14 cellular contexts compared by ENCODE assay signal in the genomic region with DNA sequence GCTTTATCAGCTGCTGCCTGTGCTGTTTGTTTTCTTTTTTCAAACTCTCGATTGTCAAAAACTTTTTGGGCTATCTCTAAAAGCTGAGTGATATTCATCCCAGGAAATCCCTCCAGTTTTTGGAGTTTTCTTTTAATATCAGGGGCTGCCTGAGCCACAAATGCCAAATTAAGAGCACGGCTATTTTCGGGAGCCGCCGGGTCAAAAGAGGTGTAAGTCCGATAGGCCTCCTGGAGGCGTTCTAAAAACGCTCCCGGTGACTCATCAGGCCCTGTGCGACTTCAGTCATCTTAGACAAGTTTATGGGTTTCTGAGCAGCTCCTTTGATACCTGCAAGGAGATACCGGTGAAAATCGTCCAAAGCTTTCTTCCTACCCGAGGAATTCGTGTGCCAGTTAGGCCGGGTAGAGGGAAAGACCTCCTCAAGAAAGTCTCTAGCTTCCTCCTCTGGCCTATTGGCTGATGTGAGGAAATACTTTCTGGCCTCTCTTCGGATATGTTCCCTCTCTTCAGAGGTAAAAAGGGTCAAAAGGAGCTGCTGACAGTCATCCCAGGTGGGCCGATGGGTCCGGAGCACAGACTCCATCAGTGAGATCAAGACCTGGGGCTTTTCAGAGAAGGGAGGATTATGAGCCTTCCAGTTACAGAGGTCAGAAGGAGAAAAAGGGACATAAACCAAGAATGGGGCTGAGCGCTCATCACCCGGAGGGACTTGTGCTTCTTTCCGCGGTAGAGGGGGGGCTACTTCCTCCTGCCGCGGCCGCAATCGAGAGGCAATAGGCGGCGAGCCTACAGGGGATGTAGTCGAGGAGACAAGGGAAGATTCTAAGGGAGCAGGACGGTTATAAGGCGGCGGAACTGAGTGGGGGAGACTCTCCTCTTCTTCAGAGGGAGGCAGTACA.
DNase-seq lines count a peak whose midpoint lies in the region; ATAC-seq and TF ChIP-seq lines count a peak whose summit lies in the region.
"Had no signal": no experiment of that assay in that cellular context is flagged by ENCODE, and none has a peak within 500 bp of the region (broad histone marks: within the 10 kb centered on the region; RNA-seq: fewer than 3 reads in every experiment).

No MANE protein-coding gene starts in this region.

- H3K9me3 Mint-ChIP-seq in CD4-positive, alpha-beta T cell, result peaks cover 11% of the 10 kb centered on the region
- H3K9me3 Mint-ChIP-seq in activated T-helper 1 cell treated with anti-CD3 and anti-CD28 coated beads, Interleukin-12 subunit alpha, Interleukin-12 subunit beta, Interleukin-2, Interleukin-4 antibody, amounts not matched to agents 30 ng/mL and 10 ng/mL and 1 ng/mL, durations not matched to agents 14 hours and 24 hours and 36 hours, result peaks cover 6% of the 10 kb centered on the region

- H2BK5ac ChIP-seq in mesendoderm (ENCODE audit: low read length), result no peak overlapping the region

- no peak overlapping the region for H3K4ac ChIP-seq in mesendoderm (ENCODE audit: low read depth, low read length)

- H3K27me3 ChIP-seq in CD4-positive, alpha-beta T cell (ENCODE audit: control insufficient read depth, insufficient read depth, low read length), result peaks cover 99% of the 10 kb centered on the region
- H3K27me3 ChIP-seq in HUES64 (ENCODE audit: insufficient read depth, low read length) (peaks cover 100% of the 10 kb centered on the region), mesendoderm (ENCODE audit: insufficient read depth, low read length, poor library complexity) (peaks cover 54% of the 10 kb centered on the region)

- H3K9me3 ChIP-seq in CD4-positive, alpha-beta T cell (ENCODE audit: control insufficient read depth, low read length), result peaks cover 38% of the 10 kb centered on the region
- H3K9me3 ChIP-seq in HUES64 (ENCODE audit: insufficient read depth, low read depth, low read length), result no peaks in the 10 kb centered on the region
- H3K9me3 ChIP-seq: neutrophil had no signal

- H3K4me2 ChIP-seq in mesendoderm (ENCODE audit: low read length), result peak overlapping the region; percentile 35

- H3K36me3 Mint-ChIP-seq in CD4-positive, alpha-beta T cell (ENCODE audit: low read depth), result peaks cover 5% of the 10 kb centered on the region
- peaks cover 4% of the 10 kb centered on the region for H3K36me3 Mint-ChIP-seq in activated T-helper 1 cell treated with anti-CD3 and anti-CD28 coated beads, Interleukin-12 subunit alpha, Interleukin-12 subunit beta, Interleukin-2, Interleukin-4 antibody, amounts not matched to agents 30 ng/mL and 10 ng/mL and 1 ng/mL, durations not matched to agents 14 hours and 24 hours and 36 hours (ENCODE audit: low read depth)

- no peaks in the 10 kb centered on the region for H3K79me2 ChIP-seq in mesendoderm (ENCODE audit: control insufficient read depth, insufficient read depth, low read length)

- H2BK120ac ChIP-seq in mesendoderm (ENCODE audit: low read depth, low read length), result peak overlapping the region; percentile 2

- H3K23ac ChIP-seq in mesendoderm (ENCODE audit: low read length), result no peak overlapping the region

- TF ChIP-seq CTCF in CD4-positive, alpha-beta T cell (IDR thresholded peaks at IDR 0.05), result no peak

- H3K27me3 Mint-ChIP-seq in CD4-positive, alpha-beta T cell, result peaks cover 98% of the 10 kb centered on the region
- peaks cover 92% of the 10 kb centered on the region for H3K27me3 Mint-ChIP-seq in activated T-helper 1 cell treated with anti-CD3 and anti-CD28 coated beads, Interleukin-12 subunit alpha, Interleukin-12 subunit beta, Interleukin-2, Interleukin-4 antibody, amounts not matched to agents 30 ng/mL and 10 ng/mL and 1 ng/mL, durations not matched to agents 14 hours and 24 hours and 36 hours (ENCODE audit: insufficient read depth)

- H3K79me1 ChIP-seq in mesendoderm (ENCODE audit: low read length), result no peaks in the 10 kb centered on the region

- H2BK15ac ChIP-seq in mesendoderm (replicated peaks; ENCODE audit: low read depth), result no peak overlapping the region

- peaks cover 39% of the 10 kb centered on the region for H3K4me1 ChIP-seq in HUES64 (ENCODE audit: insufficient read depth, low read length)
- H3K4me1 ChIP-seq in mesendoderm (ENCODE audit: control insufficient read depth, low read depth, low read length), result peaks cover 6% of the 10 kb centered on the region
- H3K4me1 ChIP-seq: spleen had no signal

- H3K56ac ChIP-seq in mesendoderm (ENCODE audit: low read length), result peak overlapping the region; percentile 72

- no peak for DNase-seq in CD4-positive, alpha-beta T cell
- DNase-seq in activated T-helper 1 cell treated with anti-CD3 and anti-CD28 coated beads, Interleukin-12 subunit alpha, Interleukin-12 subunit beta, Interleukin-2, Interleukin-4 antibody, amounts not matched to agents 30 ng/mL and 10 ng/mL and 1 ng/mL, durations not matched to agents 14 hours and 24 hours and 36 hours (ENCODE audit: low spot score), result no peak
- peak; percentile 67 for DNase-seq in mesendoderm
- no peak for DNase-seq in midbrain (lab: John Stamatoyannopoulos, UW)
- DNase-seq in DMS53 (lab: John Stamatoyannopoulos, UW), result no peak
- DNase-seq in activated T-cell treated with anti-CD3 and anti-CD28 coated beads for 4 hours, result no peak
- DNase-seq: activated naive CD4-positive, alpha-beta T cell; kidney; spleen had no signal

- no peak overlapping the region for H4K8ac ChIP-seq in mesendoderm (ENCODE audit: low read depth, low read length)

- no peak overlapping the region for H3K9ac ChIP-seq in HUES64 (ENCODE audit: low read depth, low read length)
- H3K9ac ChIP-seq in mesendoderm (ENCODE audit: low read length), result peak overlapping the region; percentile 46

- no peak overlapping the region for H4K5ac ChIP-seq in mesendoderm (ENCODE audit: low read length)

- intact Hi-C loops in CD4-positive, alpha-beta T cell (cut with DNase I, micrococcal nuclease), result loop anchor here (5.0 to 10.0 kb wide), 2 partner anchors 35 to 1478 kb away; no protein-coding TSS in a partner anchor
- intact Hi-C loops in activated T-helper 1 cell treated with anti-CD3 and anti-CD28 coated beads, Interleukin-12 subunit alpha, Interleukin-12 subunit beta, Interleukin-2, Interleukin-4 antibody, amounts not matched to agents 30 ng/mL and 10 ng/mL and 1 ng/mL, durations not matched to agents 14 hours and 24 hours and 36 hours (cut with micrococcal nuclease), result loop anchor here (5.0 kb wide), 1 partner anchor 1475 kb away; no protein-coding TSS in a partner anchor

- no peak overlapping the region for H2AK5ac ChIP-seq in mesendoderm (ENCODE audit: low read length)

- H3K18ac ChIP-seq in mesendoderm (ENCODE audit: low read length), result peak overlapping the region; percentile 39

- H3K27ac ChIP-seq in CD4-positive, alpha-beta T cell (ENCODE audit: low read depth, low read length), result no peak overlapping the region
- H3K27ac ChIP-seq in HUES64 (ENCODE audit: low read depth, low read length) (no peak overlapping the region), mesendoderm (ENCODE audit: low read depth, low read length) (no peak overlapping the region)
- H3K27ac ChIP-seq: C4-2B, neutrophil, spleen had no signal

- POLR2A ChIA-PET in CD4-positive, alpha-beta T cell (lab: Charles Lee), result no interaction called here

- CTCF ChIA-PET in CD4-positive, alpha-beta T cell (lab: Charles Lee), result interaction anchor here (0.6 kb wide), 1 partner anchor 12 kb away, joined by 3 read pairs; no protein-coding TSS in a partner anchor

- H3K36me3 ChIP-seq in HUES64 (ENCODE audit: insufficient read depth, low read length), result no peaks in the 10 kb centered on the region
- no peaks in the 10 kb centered on the region for H3K36me3 ChIP-seq in mesendoderm (ENCODE audit: control insufficient read depth, insufficient read depth, low read length)
- H3K36me3 ChIP-seq: neutrophil, spleen had no signal

- no peak for ATAC-seq in CD4-positive, alpha-beta T cell (ENCODE audit: poor library complexity)
- ATAC-seq in HG03520 (IDR thresholded peaks at IDR 0.05; ENCODE audit: unreplicated experiment), result no peak
- ATAC-seq: activated CD4-positive, CD25-positive, alpha-beta regulatory T cell treated with anti-CD3 and anti-CD28 coated beads, Interleukin-2, amount 50 U/mL, for 24 hours had no signal

- H3K4me1 Mint-ChIP-seq in CD4-positive, alpha-beta T cell (ENCODE audit: low read depth), result peaks cover 7% of the 10 kb centered on the region
- H3K4me1 Mint-ChIP-seq in activated T-helper 1 cell treated with anti-CD3 and anti-CD28 coated beads, Interleukin-12 subunit alpha, Interleukin-12 subunit beta, Interleukin-2, Interleukin-4 antibody, amounts not matched to agents 30 ng/mL and 10 ng/mL and 1 ng/mL, durations not matched to agents 14 hours and 24 hours and 36 hours (ENCODE audit: low read depth), result peaks cover 9% of the 10 kb centered on the region

- WGBS in HUES64, result 3% methylated on average over 32 of the region's 32 CpGs
- no CpG with 5 or more reads among the region's 32 CpGs for WGBS in mesendoderm (ENCODE audit: extremely low coverage, insufficient coverage, low lambda C conversion rate)

- peak overlapping the region; percentile 5 for H3K4me3 Mint-ChIP-seq in CD4-positive, alpha-beta T cell
- H3K4me3 Mint-ChIP-seq in activated T-helper 1 cell treated with anti-CD3 and anti-CD28 coated beads, Interleukin-12 subunit alpha, Interleukin-12 subunit beta, Interleukin-2, Interleukin-4 antibody, amounts not matched to agents 30 ng/mL and 10 ng/mL and 1 ng/mL, durations not matched to agents 14 hours and 24 hours and 36 hours, result no peak overlapping the region

- no peak overlapping the region for H3K27ac Mint-ChIP-seq in CD4-positive, alpha-beta T cell
- H3K27ac Mint-ChIP-seq in activated T-helper 1 cell treated with anti-CD3 and anti-CD28 coated beads, Interleukin-12 subunit alpha, Interleukin-12 subunit beta, Interleukin-2, Interleukin-4 antibody, amounts not matched to agents 30 ng/mL and 10 ng/mL and 1 ng/mL, durations not matched to agents 14 hours and 24 hours and 36 hours, result peak overlapping the region; percentile 30

- H3K4me3 ChIP-seq in HUES64 (ENCODE audit: low read length) (peak overlapping the region; percentile 47), mesendoderm (ENCODE audit: low read length) (no peak overlapping the region)
- H3K4me3 ChIP-seq: spleen had no signal
